Comparison of ENCODE assay signal across 23 cellular contexts in genomic region chr18:29285471-29285870, GRCh38.
DNase-seq lines count a peak whose midpoint lies in the region; ATAC-seq, FAIRE-seq and TF ChIP-seq lines count a peak whose summit lies in the region.
"Had no signal": no experiment of that assay in that cellular context is flagged by ENCODE, and none has a peak within 500 bp of the region (broad histone marks: within the 10 kb centered on the region; RNA-seq: fewer than 3 reads in every experiment).

No MANE protein-coding gene starts in this region.

- no peaks in the 10 kb centered on the region for H3K79me2 ChIP-seq in astrocyte (ENCODE audit: insufficient read depth, low read length)

- peaks cover 2% of the 10 kb centered on the region for H3K4me1 Mint-ChIP-seq in astrocyte (ENCODE audit: low read depth, unreplicated experiment)
- H3K4me1 Mint-ChIP-seq: CD4-positive, CD25-positive, alpha-beta regulatory T cell; CD8-positive, alpha-beta memory T cell; H9; IgD-negative memory B cell had no signal

- H3K4me3 ChIP-seq in astrocyte (ENCODE audit: insufficient read depth, low read depth, low read length) (no peak overlapping the region), fibroblast of mammary gland (ENCODE audit: control insufficient read depth, low read depth, low read length) (no peak overlapping the region)

- H3K36me3 Mint-ChIP-seq in astrocyte (ENCODE audit: low read depth, unreplicated experiment): no peaks in the 10 kb centered on the region
- H3K36me3 Mint-ChIP-seq: CD4-positive, CD25-positive, alpha-beta regulatory T cell; CD8-positive, alpha-beta memory T cell; IgD-negative memory B cell had no signal

- ATAC-seq in HG03097 (IDR thresholded peaks at IDR 0.05; ENCODE audit: low FRiP score, unreplicated experiment) (no peak), GM18511 (IDR thresholded peaks at IDR 0.05; ENCODE audit: unreplicated experiment) (no peak)

- H3K27me3 Mint-ChIP-seq in astrocyte (ENCODE audit: low read depth, unreplicated experiment): no peaks in the 10 kb centered on the region
- H3K27me3 Mint-ChIP-seq: CD4-positive, CD25-positive, alpha-beta regulatory T cell; CD8-positive, alpha-beta memory T cell; IgD-negative memory B cell had no signal

- no peaks in the 10 kb centered on the region for H3K9me3 ChIP-seq in astrocyte (ENCODE audit: insufficient read depth, low read depth, low read length)
- H3K9me3 ChIP-seq: BE2C had no signal

- H4K20me1 ChIP-seq in astrocyte (ENCODE audit: insufficient read depth, low read length): no peaks in the 10 kb centered on the region

- TF ChIP-seq CTCF in astrocyte (IDR thresholded peaks at IDR 0.05; ENCODE audit: insufficient read depth, low read depth, low read length): no peak
- TF ChIP-seq CTCF in fibroblast of mammary gland (conservative IDR thresholded peaks at IDR 0.05; ENCODE audit: control insufficient read depth, insufficient read depth, low read depth, low read length): no peak

- H3K4me2 ChIP-seq in astrocyte (ENCODE audit: low read length): no peak overlapping the region

- peak overlapping the region; percentile 4 for H2AFZ ChIP-seq in astrocyte (ENCODE audit: low read depth, low read length)

- DNase-seq in HK-2 (ENCODE audit: unreplicated experiment) (peak; percentile 1), astrocyte (ENCODE audit: low read depth) (no peak), fibroblast of mammary gland (ENCODE audit: low read depth) (peak; percentile 37), T-helper 2 cell (no peak), NCI-H146 (lab: John Stamatoyannopoulos, UW) (no peak)
- DNase-seq: ACHN; C1 segment of cervical spinal cord; CD4-positive, CD25-positive, alpha-beta regulatory T cell; CD8-positive, alpha-beta memory T cell; COR-L47; DMS 273 treated with DMSO at 0.1 percent for 48 hours; DMS53; DND-41; GOT3; H9; KBM-7 had no signal

- FAIRE-seq in astrocyte (lab: Jason Lieb, UNC): no peak
- FAIRE-seq: A204.1, G401.6, GM12891 had no signal

- no peak overlapping the region for H3K27ac ChIP-seq in astrocyte (ENCODE audit: low read depth, low read length)

- H3K9me3 Mint-ChIP-seq in astrocyte (ENCODE audit: unreplicated experiment): peaks cover 1% of the 10 kb centered on the region

- no peaks in the 10 kb centered on the region for H3K36me3 ChIP-seq in astrocyte (ENCODE audit: insufficient read depth, low read length)
- H3K36me3 ChIP-seq: BE2C had no signal

- no peak overlapping the region for H3K27ac Mint-ChIP-seq in astrocyte (ENCODE audit: unreplicated experiment)
- H3K27ac Mint-ChIP-seq: CD4-positive, CD25-positive, alpha-beta regulatory T cell; CD8-positive, alpha-beta memory T cell; H9; IgD-negative memory B cell had no signal

- H3K9ac ChIP-seq in astrocyte (ENCODE audit: low read length): no peak overlapping the region

- no peak overlapping the region for H3K4me3 Mint-ChIP-seq in astrocyte (ENCODE audit: unreplicated experiment)
- H3K4me3 Mint-ChIP-seq: CD4-positive, CD25-positive, alpha-beta regulatory T cell; CD8-positive, alpha-beta memory T cell; H9; IgD-negative memory B cell had no signal

- no peaks in the 10 kb centered on the region for H3K4me1 ChIP-seq in astrocyte (ENCODE audit: insufficient read depth, low read length)

- H3K27me3 ChIP-seq in astrocyte (ENCODE audit: insufficient read depth, low read length): no peaks in the 10 kb centered on the region
- H3K27me3 ChIP-seq: BE2C had no signal

Comparison
In these comparisons a context has a peak if more than half of its experiments do, and no peak if none do; other contexts are left out.
1. DNase-seq: peak in HK-2 (single experiment) and fibroblast of mammary gland (single experiment); none in astrocyte (single experiment), T-helper 2 cell (0 of 5) and NCI-H146 (single experiment).